ENCODE assay signal across 17 cellular contexts in the genomic region with DNA sequence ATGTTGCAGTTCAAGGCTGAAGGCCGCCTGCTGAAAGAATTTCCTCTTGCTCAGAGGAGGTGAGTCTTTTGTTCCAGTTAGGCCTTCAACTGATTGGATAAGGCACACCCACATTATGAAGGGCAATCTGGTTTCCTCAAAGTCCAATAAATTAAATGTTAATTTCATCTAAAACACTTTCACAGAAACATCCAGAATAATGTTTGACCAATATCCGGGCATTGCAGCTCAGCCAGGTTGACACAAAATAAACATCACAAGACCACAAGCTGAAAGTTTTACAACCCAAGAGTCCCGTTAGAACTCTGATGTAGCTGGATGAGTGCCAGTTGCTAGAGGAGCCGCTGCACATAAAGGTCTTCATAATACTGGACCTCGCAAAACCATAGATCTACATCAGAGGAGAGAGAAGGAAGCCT.
DNase-seq lines count a peak whose midpoint lies in the region; ATAC-seq and TF ChIP-seq lines count a peak whose summit lies in the region.
"Had no signal": no experiment of that assay in that cellular context is flagged by ENCODE, and none has a peak within 500 bp of the region (broad histone marks: within the 10 kb centered on the region; RNA-seq: fewer than 3 reads in every experiment).

No MANE protein-coding gene starts in this region.

- no peak for TF ChIP-seq POLR2A in spleen (IDR thresholded peaks at IDR 0.05)

- no TSS peak for BruUV-seq in PC-3 (replicated peaks; lab: Mats Ljungman, UMichigan)

- POLR2A ChIA-PET in PC-3 (lab: Charles Lee; ENCODE audit: unreplicated experiment): interaction anchor here (0.6 to 0.7 kb wide), 2 partner anchors 78 to 395 kb away, joined by 3 read pairs; no protein-coding TSS in a partner anchor

- H3K4me1 ChIP-seq in PC-3 (ENCODE audit: insufficient read depth, low read length): peaks cover 25% of the 10 kb centered on the region
- peaks cover 0 to 72% (median 19%) of the 10 kb centered on the region in 6 donors for H3K4me1 ChIP-seq in spleen
- peaks cover 30% of the 10 kb centered on the region for H3K4me1 ChIP-seq in SJCRH30
- H3K4me1 ChIP-seq: BE2C had no signal

- ATAC-seq in PC-3: no peak
- no peak for ATAC-seq in HG03097 (IDR thresholded peaks at IDR 0.05; ENCODE audit: low FRiP score, unreplicated experiment)

- H3K36me3 ChIP-seq in PC-3 (ENCODE audit: low read depth, low read length) (no peaks in the 10 kb centered on the region), spleen (no peaks in the 10 kb centered on the region), SJCRH30 (no peaks in the 10 kb centered on the region)
- H3K36me3 ChIP-seq: BE2C had no signal

- CTCF ChIA-PET in PC-3 (lab: Charles Lee): no interaction called here

- intact Hi-C loops in PC-3 (cut with micrococcal nuclease): no loop called here
- intact Hi-C loops in spleen (cut with DNase I; ENCODE audit: low total_unique reads): no loop called here

- no peak overlapping the region for H3K4me2 ChIP-seq in PC-3 (ENCODE audit: low read length)
- H3K4me2 ChIP-seq: PC-9 had no signal

- H3K9me2 ChIP-seq in PC-3 (replicated peaks; ENCODE audit: low read length): no peaks in the 10 kb centered on the region

- DNase-seq in DMS 273 (lab: John Stamatoyannopoulos, UW; ENCODE audit: unreplicated experiment) (peak; percentile 31), DMS 273 treated with DMSO at 0.1 percent for 48 hours (lab: John Stamatoyannopoulos, UW) (no peak), PC-3 (peak; percentile 50), kidney tubule cell (ENCODE audit: low spot score) (peak; percentile 31), spleen (no peak), SJCRH30 (no peak), foreskin melanocyte (no peak)
- DNase-seq: BE2C; CD4-positive, alpha-beta memory T cell; DND-41; HCEC 1CT; NCI-H1417; NCI-H1930; NCI-H446 treated with DMSO at 0.1 percent for 48 hours; PC-9 had no signal

- no peaks in the 10 kb centered on the region for H3K27me3 ChIP-seq in PC-3 (ENCODE audit: low read length)
- H3K27me3 ChIP-seq in spleen (replicated peaks in 1 of 7): no peaks in the 10 kb centered on the region
- no peaks in the 10 kb centered on the region for H3K27me3 ChIP-seq in SJCRH30
- H3K27me3 ChIP-seq: BE2C had no signal

- TF ChIP-seq CTCF in PC-3 (conservative IDR thresholded peaks at IDR 0.05; ENCODE audit: low read depth, low read length) (no peak), spleen (IDR thresholded peaks at IDR 0.05 in 8 of 11, conservative IDR thresholded peaks at IDR 0.05 in 3 of 11) (no peak)

- no peak overlapping the region for H3K9ac ChIP-seq in PC-3 (ENCODE audit: low read length)

- H3F3A ChIP-seq in PC-3 (ENCODE audit: low read length, unreplicated experiment): no peaks in the 10 kb centered on the region

- no peaks in the 10 kb centered on the region for H3K79me2 ChIP-seq in PC-3 (ENCODE audit: low read length)

- H3K27ac ChIP-seq in PC-3 (ENCODE audit: low read length) (no peak overlapping the region), spleen (peak overlapping the region in 7 of 8 donors; percentile 56 to 75 (median 68)), SJCRH30 (no peak overlapping the region)
- H3K27ac ChIP-seq: 22Rv1, PC-9 had no signal

- H2AFZ ChIP-seq in PC-3 (ENCODE audit: low read length): no peak overlapping the region
- H2AFZ ChIP-seq: PC-9 had no signal

- H3K9me3 ChIP-seq in PC-3 (ENCODE audit: low read length): no peaks in the 10 kb centered on the region
- H3K9me3 ChIP-seq in spleen: no peaks in the 10 kb centered on the region
- no peaks in the 10 kb centered on the region for H3K9me3 ChIP-seq in SJCRH30 (replicated peaks)
- H3K9me3 ChIP-seq: BE2C had no signal

- no peak overlapping the region for H3K4me3 ChIP-seq in PC-3 (ENCODE audit: low read length)
- no peak overlapping the region for H3K4me3 ChIP-seq in spleen
- no peak overlapping the region for H3K4me3 ChIP-seq in SJCRH30
- H3K4me3 ChIP-seq: PC-9 had no signal

- WGBS in spleen, 5 donors: 41 to 61% (median 50%) methylated on average over 5 of the region's 5 CpGs

- H4K20me1 ChIP-seq in PC-3 (ENCODE audit: low read length): no peaks in the 10 kb centered on the region

Comparison
In these comparisons a context has a peak if more than half of its experiments do, and no peak if none do; other contexts are left out.
1. DNase-seq: peak in DMS 273 (single experiment), PC-3 (single experiment) and kidney tubule cell (single experiment); none in DMS 273 treated with DMSO at 0.1 percent for 48 hours (single experiment), spleen (single experiment), SJCRH30 (0 of 2) and foreskin melanocyte (single experiment).
2. H3K27ac ChIP-seq: peak in spleen (7 of 8); none in PC-3 (single experiment) and SJCRH30 (single experiment).